12 cellular contexts compared by ENCODE assay signal in the genomic region with DNA sequence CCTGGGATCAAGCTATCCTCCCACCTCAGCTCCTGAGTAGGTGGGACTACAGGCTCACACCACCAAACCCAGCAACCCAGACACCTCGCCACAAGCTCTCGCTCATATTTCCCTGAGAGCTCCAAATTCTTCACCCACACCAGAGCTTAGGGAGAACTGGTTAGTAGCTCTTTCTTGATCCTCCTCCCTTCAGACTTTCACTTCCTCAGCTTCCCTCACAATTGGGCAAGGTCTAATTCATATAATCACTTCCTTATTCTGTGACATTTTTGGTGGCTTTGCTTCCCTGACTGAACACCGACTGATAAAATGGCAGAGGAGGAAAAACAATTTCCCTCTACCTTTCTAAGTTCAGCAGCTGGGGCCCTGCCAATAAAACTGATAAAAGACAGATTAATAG.
DNase-seq lines count a peak whose midpoint lies in the region; ATAC-seq and TF ChIP-seq lines count a peak whose summit lies in the region.
"Had no signal": no experiment of that assay in that cellular context is flagged by ENCODE, and none has a peak within 500 bp of the region (broad histone marks: within the 10 kb centered on the region; RNA-seq: fewer than 3 reads in every experiment).

No MANE protein-coding gene starts in this region.

- no peak for TF ChIP-seq CTCF in OCI-LY7 (conservative IDR thresholded peaks at IDR 0.05; ENCODE audit: low read length)
- TF ChIP-seq CTCF in mesothelial cell of epicardium (IDR thresholded peaks at IDR 0.05; ENCODE audit: unreplicated experiment), result no peak
- no peak for TF ChIP-seq CTCF in osteoblast (IDR thresholded peaks at IDR 0.05; ENCODE audit: extremely low read depth, low read depth, low read length)
- TF ChIP-seq CTCF in hepatocyte (IDR thresholded peaks at IDR 0.05; ENCODE audit: poor library complexity), result no peak

- H3K4me1 Mint-ChIP-seq in mesothelial cell of epicardium, result peaks cover 5% of the 10 kb centered on the region

- no peaks in the 10 kb centered on the region for H3K36me3 ChIP-seq in BLaER1 treated with 17β-estradiol and CSF1 and Interleukin-3, amounts not matched to agents 10 nM and 100 nM
- H3K36me3 ChIP-seq in OCI-LY7 (ENCODE audit: insufficient read depth, low read length), result no peaks in the 10 kb centered on the region
- H3K36me3 ChIP-seq in osteoblast (ENCODE audit: insufficient read depth, low read length), result no peaks in the 10 kb centered on the region
- H3K36me3 ChIP-seq in hepatocyte (replicated peaks; ENCODE audit: insufficient read depth, low read depth), result no peaks in the 10 kb centered on the region
- H3K36me3 ChIP-seq: thyroid gland had no signal

- no peak overlapping the region for H3K27ac Mint-ChIP-seq in mesothelial cell of epicardium

- DNase-seq in OCI-LY7 (ENCODE audit: low spot score) (peak; percentile 56), mesothelial cell of epicardium (ENCODE audit: low spot score in 2 of 2, unreplicated experiment in 2 of 2) (no peak), osteoblast (ENCODE audit: insufficient read length, low spot score, missing footprints) (no peak), hepatocyte (ENCODE audit: low spot score) (no peak), NCI-H2196 (lab: John Stamatoyannopoulos, UW; ENCODE audit: unreplicated experiment) (no peak)
- DNase-seq: activated CD4-positive, alpha-beta T cell treated with anti-CD3 and anti-CD28 coated beads, Interleukin-2, amount 50 U/mL, for 4 hours; PC-9; stimulated activated CD4-positive, alpha-beta T cell treated with anti-CD3 and anti-CD28 coated beads, Interleukin-1b, Interleukin-23, amount 100 ng/mL, for 48 hours; thyroid gland had no signal

- H3K79me2 ChIP-seq in OCI-LY7 (ENCODE audit: insufficient read depth, low read depth, low read length) (no peaks in the 10 kb centered on the region), osteoblast (ENCODE audit: insufficient read depth, low read length) (no peaks in the 10 kb centered on the region), hepatocyte (no peaks in the 10 kb centered on the region)

- H3K27ac ChIP-seq in BLaER1 treated with 17β-estradiol and CSF1 and Interleukin-3, amounts not matched to agents 10 nM and 100 nM, result peak overlapping the region in 5 of 11 experiments; percentile 22 to 63 (median 48); a peak in 7 of 22 replicates
- H3K27ac ChIP-seq in OCI-LY7 (ENCODE audit: low read depth, low read length, poor library complexity, severe bottlenecking) (no peak overlapping the region), osteoblast (ENCODE audit: low read depth, low read length) (no peak overlapping the region), hepatocyte (no peak overlapping the region)
- H3K27ac ChIP-seq: PC-9, thyroid gland had no signal

- H3K4me3 ChIP-seq in BLaER1 treated with 17β-estradiol and CSF1 and Interleukin-3, amounts not matched to agents 10 nM and 100 nM, result no peak overlapping the region
- H3K4me3 ChIP-seq in OCI-LY7 (ENCODE audit: low read depth, low read length, poor library complexity, severe bottlenecking), result no peak overlapping the region
- H3K4me3 ChIP-seq in osteoblast (ENCODE audit: insufficient read depth, low read length), result no peak overlapping the region
- no peak overlapping the region for H3K4me3 ChIP-seq in hepatocyte
- H3K4me3 ChIP-seq: PC-9, thyroid gland had no signal

- no peaks in the 10 kb centered on the region for H4K20me1 ChIP-seq in BLaER1 treated with 17β-estradiol and CSF1 and Interleukin-3, amounts not matched to agents 10 nM and 100 nM
- no peaks in the 10 kb centered on the region for H4K20me1 ChIP-seq in OCI-LY7 (ENCODE audit: insufficient read depth, low read length)
- no peaks in the 10 kb centered on the region for H4K20me1 ChIP-seq in osteoblast (ENCODE audit: insufficient read depth, low read length)
- H4K20me1 ChIP-seq in hepatocyte (ENCODE audit: insufficient read depth, poor library complexity, severe bottlenecking), result no peaks in the 10 kb centered on the region

- H3K9me3 Mint-ChIP-seq in mesothelial cell of epicardium, result peaks cover 31% of the 10 kb centered on the region

- no peak overlapping the region for H3K4me3 Mint-ChIP-seq in mesothelial cell of epicardium

- H3K36me3 Mint-ChIP-seq in mesothelial cell of epicardium, result peaks cover 6% of the 10 kb centered on the region

- H3K4me2 ChIP-seq in BLaER1 treated with 17β-estradiol and CSF1 and Interleukin-3, amounts not matched to agents 10 nM and 100 nM, result peak overlapping the region in 9 of 11 experiments; percentile 6 to 84 (median 49); a peak in 13 of 22 replicates
- H3K4me2 ChIP-seq in OCI-LY7 (ENCODE audit: low read length) (peak overlapping the region; percentile 27), osteoblast (ENCODE audit: insufficient read depth, low read length) (no peak overlapping the region), hepatocyte (no peak overlapping the region)
- H3K4me2 ChIP-seq: PC-9 had no signal

- no TSS peak for BruUV-seq in OCI-LY7 (replicated peaks; lab: Mats Ljungman, UMichigan)

- H3K27me3 ChIP-seq in BLaER1 treated with 17β-estradiol and CSF1 and Interleukin-3, amounts not matched to agents 10 nM and 100 nM, result no peaks in the 10 kb centered on the region
- peaks cover 3% of the 10 kb centered on the region for H3K27me3 ChIP-seq in osteoblast (ENCODE audit: insufficient read depth, low read length)
- no peaks in the 10 kb centered on the region for H3K27me3 ChIP-seq in hepatocyte
- H3K27me3 ChIP-seq: thyroid gland had no signal

- CTCF ChIA-PET in OCI-LY7 (lab: Charles Lee; ENCODE audit: unreplicated experiment), result no interaction called here

- ATAC-seq in GM19397 (IDR thresholded peaks at IDR 0.05; ENCODE audit: unreplicated experiment), result peak; percentile 82
- ATAC-seq in HG03025 (IDR thresholded peaks at IDR 0.05; ENCODE audit: low FRiP score, unreplicated experiment), result peak; percentile 95

- H3K4me1 ChIP-seq in BLaER1 treated with 17β-estradiol and CSF1 and Interleukin-3, amounts not matched to agents 10 nM and 100 nM, result peaks cover 0 to 16% (median 11%) of the 10 kb centered on the region in 10 experiments; a peak in 13 of 20 replicates
- H3K4me1 ChIP-seq in OCI-LY7 (ENCODE audit: insufficient read depth, low read length, poor library complexity, severe bottlenecking) (peaks cover 8% of the 10 kb centered on the region), osteoblast (ENCODE audit: insufficient read depth, low read length) (no peaks in the 10 kb centered on the region), hepatocyte (ENCODE audit: insufficient read depth) (no peaks in the 10 kb centered on the region)
- H3K4me1 ChIP-seq: thyroid gland had no signal

- no peak overlapping the region for H3K9ac ChIP-seq in BLaER1 treated with 17β-estradiol and CSF1 and Interleukin-3, amounts not matched to agents 10 nM and 100 nM

- H3K9me2 ChIP-seq in OCI-LY7 (ENCODE audit: insufficient read depth, low read length), result no peaks in the 10 kb centered on the region
- no peaks in the 10 kb centered on the region for H3K9me2 ChIP-seq in hepatocyte (replicated peaks; ENCODE audit: insufficient read depth)

- no peaks in the 10 kb centered on the region for H3K27me3 Mint-ChIP-seq in mesothelial cell of epicardium (ENCODE audit: low read depth)

- POLR2A ChIA-PET in OCI-LY7 (lab: Charles Lee), result interaction anchor here (0.6 to 1.2 kb wide), 4 partner anchors 92 to 693 kb away, joined by 3 to 4 read pairs (median 3); no protein-coding TSS in a partner anchor

- H3K9me3 ChIP-seq in BLaER1 treated with 17β-estradiol and CSF1 and Interleukin-3, amounts not matched to agents 10 nM and 100 nM (replicated peaks in 1 of 11), result no peaks in the 10 kb centered on the region
- no peaks in the 10 kb centered on the region; the same call in 1 of the 2 replicates for H3K9me3 ChIP-seq in OCI-LY7 (ENCODE audit: low read length)
- no peaks in the 10 kb centered on the region for H3K9me3 ChIP-seq in osteoblast (ENCODE audit: low read depth, low read length)
- no peaks in the 10 kb centered on the region for H3K9me3 ChIP-seq in hepatocyte (ENCODE audit: low read depth)
- H3K9me3 ChIP-seq: thyroid gland had no signal

- intact Hi-C loops in OCI-LY7 (cut with micrococcal nuclease; ENCODE audit: unreplicated experiment), result no loop called here

- 89% methylated on average over 3 of the region's 3 CpGs for WGBS in hepatocyte (ENCODE audit: low lambda C conversion rate, missing lambda C conversion rate)

- H2AFZ ChIP-seq in OCI-LY7 (ENCODE audit: low read length) (peak overlapping the region; percentile 28; the same call in 1 of the 2 replicates), osteoblast (ENCODE audit: low read length) (no peak overlapping the region), hepatocyte (no peak overlapping the region)
- H2AFZ ChIP-seq: PC-9 had no signal

Comparison
In these comparisons a context has a peak if more than half of its experiments do, and no peak if none do; other contexts are left out.
1. H3K4me2 ChIP-seq: peak in BLaER1 treated with 17β-estradiol and CSF1 and Interleukin-3, amounts not matched to agents 10 nM and 100 nM (9 of 11) and OCI-LY7 (single experiment); none in osteoblast (single experiment) and hepatocyte (single experiment).